Comparison of ENCODE assay signal across 27 cellular contexts in genomic region chr9:101561740-101562139, GRCh38. TPM values are rescaled to one million over a fixed set of nuclear protein-coding genes. Genes with fewer than 3 reads are reported as not detected.
"Had no signal": no experiment of that assay in that cellular context is flagged by ENCODE, and none has a peak within 500 bp of the region (broad histone marks: within the 10 kb centered on the region; RNA-seq: fewer than 3 reads in every experiment).

No MANE protein-coding gene starts in this region.

- DNase-seq: activated CD4-positive, alpha-beta T cell treated with anti-CD3 and anti-CD28 coated beads for 48 hours; activated CD4-positive, alpha-beta T cell treated with anti-CD3 and anti-CD28 coated beads, Interleukin-2, amount 50 U/mL, for 4 hours; activated CD4-positive, CD25-positive, alpha-beta regulatory T cell treated with anti-CD3 and anti-CD28 coated beads, Interleukin-2, amount 50 U/mL, for 72 hours; activated CD8-positive, alpha-beta memory T cell treated with anti-CD3 and anti-CD28 coated beads, Interleukin-2, amount 10 ng/mL, durations not matched to agents 7 days and 5 days; activated gamma-delta T cell; activated naive CD4-positive, alpha-beta T cell treated with anti-CD3 and anti-CD28 coated beads for 36 hours; activated naive CD8-positive, alpha-beta T cell treated with anti-CD3 and anti-CD28 coated beads for 36 hours; activated T-cell treated with anti-CD3 and anti-CD28 coated beads, Interleukin-2, amount 50 U/mL, for 4 hours; adrenal gland; anterior cingulate cortex; caudate nucleus; Karpas-422; MM.1S; NCI-H1105 treated with DMSO at 0.1 percent for 48 hours; NCI-H1436 treated with DMSO at 0.1 percent for 48 hours; NCI-H187; NCI-H2081; NCI-H446; NCI-H524; PC-3; SHP77; T-helper 9 cell had no signal

- H3K27ac Mint-ChIP-seq: activated CD8-positive, alpha-beta memory T cell treated with anti-CD3 and anti-CD28 coated beads, Interleukin-2, amount 10 ng/mL, durations not matched to agents 7 days and 5 days; activated naive CD4-positive, alpha-beta T cell treated with anti-CD3 and anti-CD28 coated beads for 36 hours; activated naive CD8-positive, alpha-beta T cell treated with anti-CD3 and anti-CD28 coated beads for 36 hours; activated T-helper 17 cell treated with anti-CD3 and anti-CD28 coated beads, Interleukin-2, amount 50 U/mL, for 72 hours; T-helper 1 cell treated with Interleukin-12 subunit alpha and Interleukin-12 subunit beta and Interleukin-4 antibody, amounts not matched to agents 30 μg/mL and 1 μg/mL, for 36 hours; WTC11 had no signal

- H3K9me3 ChIP-seq: adrenal gland, SJSA1 had no signal

- H3K4me1 Mint-ChIP-seq: WTC11 had no signal

- H3K4me3 Mint-ChIP-seq: activated CD8-positive, alpha-beta memory T cell treated with anti-CD3 and anti-CD28 coated beads, Interleukin-2, amount 10 ng/mL, durations not matched to agents 7 days and 5 days; activated naive CD4-positive, alpha-beta T cell treated with anti-CD3 and anti-CD28 coated beads for 36 hours; activated naive CD8-positive, alpha-beta T cell treated with anti-CD3 and anti-CD28 coated beads for 36 hours; activated T-cell treated with anti-CD3 and anti-CD28 coated beads, Interleukin-2, amount 50 U/mL, for 4 hours; activated T-helper 17 cell treated with anti-CD3 and anti-CD28 coated beads, Interleukin-2, amount 50 U/mL, for 72 hours; T-helper 1 cell treated with Interleukin-12 subunit alpha and Interleukin-12 subunit beta and Interleukin-4 antibody, amounts not matched to agents 30 μg/mL and 1 μg/mL, for 36 hours; WTC11 had no signal

- H3K4me1 ChIP-seq: adrenal gland, SJSA1 had no signal

- H3K27me3 Mint-ChIP-seq: activated CD8-positive, alpha-beta memory T cell treated with anti-CD3 and anti-CD28 coated beads, Interleukin-2, amount 10 ng/mL, durations not matched to agents 7 days and 5 days; activated naive CD8-positive, alpha-beta T cell treated with anti-CD3 and anti-CD28 coated beads for 36 hours; activated T-helper 17 cell treated with anti-CD3 and anti-CD28 coated beads, Interleukin-2, amount 50 U/mL, for 72 hours had no signal

- H3K9me3 Mint-ChIP-seq: activated T-helper 17 cell treated with anti-CD3 and anti-CD28 coated beads, Interleukin-2, amount 50 U/mL, for 72 hours had no signal

- H3K27ac ChIP-seq: adrenal gland, SJSA1 had no signal

- H3K4me3 ChIP-seq: adrenal gland, SJSA1 had no signal

- ATAC-seq: activated CD8-positive, alpha-beta memory T cell treated with anti-CD3 and anti-CD28 coated beads, Interleukin-2, amount 10 ng/mL, durations not matched to agents 7 days and 5 days; activated T-cell treated with anti-CD3 and anti-CD28 coated beads, Interleukin-2, amount 50 U/mL, for 4 hours; activated T-helper 17 cell treated with anti-CD3 and anti-CD28 coated beads, Interleukin-2, amount 50 U/mL, for 72 hours; PC-3; SK-N-SH treated with all-trans-retinoic acid at 6 μM for 48 hours; WTC11 had no signal

- H3K27me3 ChIP-seq: adrenal gland, SJSA1 had no signal

RNA-seq across cellular contexts. Expression of gene PPP3R2, which starts 33.0 kb away (rescaled TPM):
- total RNA-seq: activated CD8-positive, alpha-beta memory T cell treated with anti-CD3 and anti-CD28 coated beads, Interleukin-2, amount 10 ng/mL, durations not matched to agents 7 days and 5 days; activated naive CD4-positive, alpha-beta T cell treated with anti-CD3 and anti-CD28 coated beads for 36 hours; activated naive CD8-positive, alpha-beta T cell treated with anti-CD3 and anti-CD28 coated beads for 36 hours; activated T-cell treated with anti-CD3 and anti-CD28 coated beads, Interleukin-2, amount 50 U/mL, for 4 hours; activated T-helper 17 cell treated with anti-CD3 and anti-CD28 coated beads, Interleukin-2, amount 50 U/mL, for 72 hours; adrenal gland; PC-3; SJSA1; WTC11 had no signal
- polyA plus RNA-seq: adrenal gland had no signal
